In the genomic region with DNA sequence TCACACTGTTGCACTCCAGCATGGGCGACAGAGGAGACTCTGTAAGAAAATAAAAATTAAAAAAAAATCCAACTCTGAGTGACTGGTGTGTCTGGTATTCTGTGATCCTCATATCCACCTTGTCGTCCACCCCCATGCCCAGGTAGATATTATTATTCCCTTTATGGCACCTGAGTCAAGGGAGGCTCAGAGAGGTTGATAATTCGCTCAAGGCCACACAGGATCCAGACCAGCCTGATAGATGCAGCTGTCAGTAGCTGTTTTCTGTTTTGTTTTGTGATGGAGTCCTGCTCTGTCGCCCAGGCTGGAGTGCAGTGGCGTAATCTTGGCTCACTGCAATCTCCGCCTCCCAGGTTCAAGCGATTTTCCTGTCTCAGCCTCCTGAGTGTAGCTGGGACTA, we compare ENCODE assay signal across 8 cellular contexts.
"Had no signal": no experiment of that assay in that cellular context is flagged by ENCODE, and none has a peak within 500 bp of the region (broad histone marks: within the 10 kb centered on the region; RNA-seq: fewer than 3 reads in every experiment).

No MANE protein-coding gene starts in this region.

- H3K4me3 ChIP-seq: GM12878 had no signal

- FAIRE-seq: G401.6, GM12878, GM12891, GM12892, GM18507, GM19239 had no signal

- ATAC-seq: GM12878 had no signal

- DNase-seq: GDM1, GF-D8 had no signal
